Comparison of ENCODE assay signal across 8 cellular contexts in genomic region chr11:119030329-119031047, GRCh38. TPM values are rescaled to one million over a fixed set of nuclear protein-coding genes. Genes with fewer than 3 reads are reported as not detected.
DNase-seq lines count a peak whose midpoint lies in the region; ATAC-seq and TF ChIP-seq lines count a peak whose summit lies in the region.

Gene SLC37A4 (minus strand): TSS chr11:119030877.

- TF ChIP-seq EP300 in transverse colon (IDR thresholded peaks at IDR 0.05; ENCODE audit: low read depth): no peak

- POLR2A ChIA-PET in T-cell (lab: Charles Lee): interaction anchor here in 1 of 2 donors (0.6 to 1.3 kb wide), 3 partner anchors 12 to 256 kb away, joined by 3 to 6 read pairs (median 5); partner anchors contain the start of genes RPS25 and TRAPPC4

- peak within 1 kb of the TSS; percentile 72 to 87 (median 78) for H3K4me3 Mint-ChIP-seq in T-cell

- H3K27ac ChIP-seq in adipose tissue (ENCODE audit: low read depth, low read length) (no peak within 1 kb of the TSS), trophoblast cell (ENCODE audit: low read depth, low read length) (peak within 1 kb of the TSS; percentile 11), transverse colon (peak within 1 kb of the TSS; percentile 85 to 92 (median 88))

- peaks cover 15 to 22% (median 17%) of the 10 kb centered on the region in 3 donors for H3K4me1 Mint-ChIP-seq in T-cell

- peak within 1 kb of the TSS; percentile 94 for H3K14ac ChIP-seq in trophoblast cell (ENCODE audit: low read length)

- H3K36me3 Mint-ChIP-seq in T-cell: peaks cover 1% of the 10 kb centered on the region

- peaks cover 5% of the 10 kb centered on the region for H3K79me1 ChIP-seq in trophoblast cell (ENCODE audit: low read length)

- WGBS in adipose tissue, 3 donors: 0 to 1% (median 0%) methylated on average over 58 to 67 of the region's 67 CpGs
- WGBS in trophoblast cell (ENCODE audit: extremely low coverage, insufficient coverage, insufficient read length): no CpG with 5 or more reads among the region's 67 CpGs
- 1% methylated on average over 53 of the region's 67 CpGs; no CpG with 5 or more reads in 1 of the 2 donors for WGBS in transverse colon (ENCODE audit: low coverage in 1 of 2), 2 donors

- peak within 1 kb of the TSS; percentile 53 for H2BK5ac ChIP-seq in trophoblast cell (ENCODE audit: low read depth, low read length, poor library complexity)

- H3K4ac ChIP-seq in trophoblast cell (ENCODE audit: low read depth, low read length): peak within 1 kb of the TSS; percentile 76

- TF ChIP-seq CTCF in GM12875 (IDR thresholded peaks at IDR 0.05; ENCODE audit: borderline replicate concordance, insufficient read depth, low read depth, low read length) (peak; percentile 91), transverse colon (IDR thresholded peaks at IDR 0.05) (peak in 2 of 5 experiments; percentile 80 to 96)

- peak within 1 kb of the TSS; percentile 91 for H2AK5ac ChIP-seq in trophoblast cell (ENCODE audit: low read length)

- intact Hi-C loops in cardiac septum (cut with DNase I) (loop anchor here (1.0 kb wide), 1 partner anchor 12 kb away; the partner anchor contains the start of genes RPS25 and TRAPPC4), transverse colon (cut with DNase I; ENCODE audit: low total_unique reads) (no loop called here)

- peak within 1 kb of the TSS; percentile 75 to 91 for H3K27ac Mint-ChIP-seq in T-cell

- peak; percentile 61 for TF ChIP-seq POLR2A in transverse colon (IDR thresholded peaks at IDR 0.05)

- peak within 1 kb of the TSS; percentile 97 for H3K18ac ChIP-seq in trophoblast cell (ENCODE audit: low read length)

- H3K9me3 ChIP-seq in trophoblast cell (ENCODE audit: insufficient read depth, low read depth, low read length) (peaks cover 2% of the 10 kb centered on the region), transverse colon (no peaks in the 10 kb centered on the region)

- no peak within 1 kb of the TSS for H3K23ac ChIP-seq in trophoblast cell (ENCODE audit: low read length)

- H3K4me1 ChIP-seq in trophoblast cell (ENCODE audit: control insufficient read depth in 1 of 2, insufficient read depth in 2 of 2, low read length in 2 of 2) (peaks cover 23 to 32% of the 10 kb centered on the region in 2 experiments), transverse colon (peaks cover 7 to 40% (median 31%) of the 10 kb centered on the region in 4 donors)

- H3K4me2 ChIP-seq in trophoblast cell (ENCODE audit: low read length): peak within 1 kb of the TSS; percentile 71

- H2BK120ac ChIP-seq in trophoblast cell (ENCODE audit: insufficient read depth, low read length, poor library complexity): peak within 1 kb of the TSS; percentile 78

- in situ Hi-C loops in transverse colon (cut with MboI; ENCODE audit: low pct_ligation_motif_present in 1 of 4, low pct_unique_long_range_greater_than_20kb in 1 of 4, low sequenced_read_pairs in 3 of 4): no loop called here

- H3K36me3 ChIP-seq in trophoblast cell (ENCODE audit: control insufficient read depth in 1 of 2, insufficient read depth in 2 of 2, low read length in 2 of 2) (peaks cover 16 to 28% of the 10 kb centered on the region in 2 experiments), transverse colon (no peaks in the 10 kb centered on the region)

- peak within 1 kb of the TSS; percentile 91 for H4K91ac ChIP-seq in trophoblast cell (ENCODE audit: low read depth, low read length)

- H4K12ac ChIP-seq in trophoblast cell (ENCODE audit: low read depth, low read length): peak within 1 kb of the TSS; percentile 78

- ATAC-seq in HG02840 (IDR thresholded peaks at IDR 0.05; ENCODE audit: low FRiP score, unreplicated experiment): peak; percentile 88
- ATAC-seq in T-cell (replicated peaks in 1 of 4): peak; percentile 89 to 96 (median 92)

- no peaks in the 10 kb centered on the region for H3K9me3 Mint-ChIP-seq in T-cell

- H3K79me2 ChIP-seq in trophoblast cell (ENCODE audit: control insufficient read depth, insufficient read depth, low read length, poor library complexity): peaks cover 10% of the 10 kb centered on the region

- H2BK12ac ChIP-seq in trophoblast cell (ENCODE audit: low read length): peak within 1 kb of the TSS; percentile 33

- H3K27me3 ChIP-seq in trophoblast cell (ENCODE audit: insufficient read depth, low read length) (no peaks in the 10 kb centered on the region), transverse colon (no peaks in the 10 kb centered on the region)

- CTCF ChIA-PET in T-cell (lab: Charles Lee): interaction anchor here (0.8 to 1.3 kb wide), 6 partner anchors 15 to 261 kb away, joined by 3 to 6 read pairs (median 4); partner anchors contain the start of genes HMBS (in 1 of the 2) and VPS11 (in 1 of the 2)

- peak within 1 kb of the TSS; percentile 89 for H2AFZ ChIP-seq in trophoblast cell (ENCODE audit: insufficient read depth, low read length, poor library complexity)

- DNase-seq in NCI-H1436 treated with DMSO at 0.1 percent for 48 hours (lab: John Stamatoyannopoulos, UW) (peak; percentile 79), T-cell (peak; percentile 94 to 100 (median 97)), cardiac septum (ENCODE audit: low spot score) (peak; percentile 99), trophoblast cell (peak; percentile 99 to 100), transverse colon (peak; percentile 100)

- peak within 1 kb of the TSS; percentile 73 for H3K9ac ChIP-seq in trophoblast cell (ENCODE audit: low read length)

- H3K4me3 ChIP-seq in GM12875 (ENCODE audit: low read depth, low read length) (peak within 1 kb of the TSS; percentile 97), trophoblast cell (ENCODE audit: low read depth, low read length) (peak within 1 kb of the TSS; percentile 91), transverse colon (peak within 1 kb of the TSS; percentile 48 to 82 (median 68))

- peak within 1 kb of the TSS; percentile 88 for H4K8ac ChIP-seq in trophoblast cell (ENCODE audit: low read depth, low read length)

- H3K27me3 Mint-ChIP-seq in T-cell: no peaks in the 10 kb centered on the region

RNA-seq across cellular contexts. Expression of gene SLC37A4, which starts in this region (rescaled TPM):
- total RNA-seq in T-cell: 10 to 100 TPM in 4 of 5 donors, 1 to 10 TPM in 1; 8.9 to 18.0 (median 15.4) TPM
- polyA plus RNA-seq in adipose tissue: 10 to 100 TPM in 2 of 3 donors, 1 to 10 TPM in 1; 7.4 to 37.9 (median 13.2) TPM
- total RNA-seq in cardiac septum: 3.9 TPM
- polyA plus RNA-seq in trophoblast cell (2013): 22.4 and 23.1 TPM in 2 replicates
- 10 to 100 TPM; 34.0 to 88.3 (median 81.2) TPM for total RNA-seq in transverse colon
